ENCODE assay signal across 17 cellular contexts in the genomic region with DNA sequence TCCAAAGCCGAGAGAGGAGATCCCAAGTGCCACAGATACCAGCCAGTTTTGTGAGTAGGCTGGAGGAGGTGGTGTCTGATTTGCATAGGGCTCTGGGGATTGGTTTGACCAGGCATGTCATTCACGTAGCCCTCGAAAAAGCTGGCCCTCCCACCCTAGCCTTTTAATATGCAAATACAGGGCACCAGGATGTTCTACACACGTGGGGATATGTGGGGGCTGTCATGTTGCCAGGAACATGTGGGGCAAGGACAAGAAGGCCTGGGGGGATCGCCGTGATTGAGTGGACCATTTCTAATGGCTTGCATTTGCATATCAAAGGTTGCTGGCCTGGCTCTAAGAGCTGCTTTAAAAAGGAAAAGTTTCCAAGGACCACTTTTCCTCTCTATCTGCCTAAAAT.
"Had no signal": no experiment of that assay in that cellular context is flagged by ENCODE, and none has a peak within 500 bp of the region (broad histone marks: within the 10 kb centered on the region; RNA-seq: fewer than 3 reads in every experiment).

No MANE protein-coding gene starts in this region.

- H3K36me3 ChIP-seq: esophagus squamous epithelium, gastroesophageal sphincter, neutrophil, spleen, thoracic aorta, transverse colon had no signal

- H3K27me3 ChIP-seq: esophagus squamous epithelium, gastroesophageal sphincter, neutrophil, spleen, transverse colon had no signal

- DNase-seq: effector memory CD8-positive, alpha-beta T cell; esophagus squamous epithelium; foreskin fibroblast; glutamatergic neuron; left colon; mucosa of descending colon; naive thymus-derived CD8-positive, alpha-beta T cell; spleen; stimulated activated CD4-positive, alpha-beta T cell treated with anti-CD3 and anti-CD28 coated beads, Interleukin-15, amount 100 ng/mL, for 24 hours; stimulated activated CD4-positive, alpha-beta T cell treated with anti-CD3 and anti-CD28 coated beads, Interleukin-1b, Interleukin-23, amount 100 ng/mL, for 48 hours; stimulated activated CD4-positive, alpha-beta T cell treated with anti-CD3 and anti-CD28 coated beads, Interleukin-4, amount 100 ng/mL, for 4 hours; stimulated activated naive B cell treated with anti-CD40 and anti-IgM and Interleukin-4, amounts not matched to agents 10 μg/mL and 1 μg/mL and 100 μg/mL, for 72 hours; stimulated activated naive CD8-positive, alpha-beta T cell treated with anti-CD3 and anti-CD28 coated beads, Interleukin-15, amount 100 ng/mL, for 72 hours; transverse colon had no signal

- H3K27ac ChIP-seq: esophagus squamous epithelium, gastroesophageal sphincter, neutrophil, spleen, thoracic aorta, transverse colon had no signal

- H3K4me3 ChIP-seq: esophagus squamous epithelium, gastroesophageal sphincter, mucosa of descending colon, spleen, thoracic aorta, transverse colon had no signal

- H3K4me1 ChIP-seq: esophagus squamous epithelium, gastroesophageal sphincter, spleen, transverse colon had no signal

- H3K9me3 ChIP-seq: esophagus squamous epithelium, gastroesophageal sphincter, mucosa of descending colon, neutrophil, thoracic aorta, transverse colon had no signal
